27 cellular contexts compared by ENCODE assay signal in genomic region chr6:101443315-101443714, GRCh38.
DNase-seq lines count a peak whose midpoint lies in the region; ATAC-seq, FAIRE-seq and TF ChIP-seq lines count a peak whose summit lies in the region.
"Had no signal": no experiment of that assay in that cellular context is flagged by ENCODE, and none has a peak within 500 bp of the region (broad histone marks: within the 10 kb centered on the region; RNA-seq: fewer than 3 reads in every experiment).

No MANE protein-coding gene starts in this region.

- no peak overlapping the region for H3K4me3 ChIP-seq in epithelial cell of esophagus (ENCODE audit: low read length)
- H3K4me3 ChIP-seq: BLaER1 had no signal

- DNase-seq in HPDE6-E6E7 (ENCODE audit: extremely low spot score) (peak; percentile 35), RWPE1 (ENCODE audit: low spot score) (peak; percentile 36), epithelial cell of esophagus (ENCODE audit: low read depth) (peak; percentile 66), GF-D8 (lab: John Stamatoyannopoulos, UW) (no peak)
- DNase-seq: 8988T; ACHN; BE2C; C1 segment of cervical spinal cord; CD4-positive, alpha-beta memory T cell; CD4-positive, CD25-positive, alpha-beta regulatory T cell; CD8-positive, alpha-beta memory T cell; COR-L47; DMS 273 treated with DMSO at 0.1 percent for 48 hours; DMS153; DMS53; DMS79; DND-41; EL; GDM1 had no signal

- no peak for TF ChIP-seq CTCF in RWPE1 (conservative IDR thresholded peaks at IDR 0.05; ENCODE audit: low read depth)
- no peak for TF ChIP-seq CTCF in epithelial cell of esophagus (IDR thresholded peaks at IDR 0.05; ENCODE audit: insufficient read depth, low read depth, low read length, missing control alignments)

- POLR2A ChIA-PET in RWPE1 (lab: Yijun Ruan, JAX; ENCODE audit: low non-redundant PET): no interaction called here

- CTCF ChIA-PET in RWPE1 (lab: Yijun Ruan, JAX): no interaction called here

- H3K27ac ChIP-seq in RWPE1: no peak overlapping the region
- H3K27ac ChIP-seq: BLaER1 had no signal

- ATAC-seq in GM18502 (IDR thresholded peaks at IDR 0.05; ENCODE audit: poor library complexity, unreplicated experiment) (no peak), HG03457 (IDR thresholded peaks at IDR 0.05; ENCODE audit: unreplicated experiment) (no peak), HG03025 (IDR thresholded peaks at IDR 0.05; ENCODE audit: low FRiP score, unreplicated experiment) (no peak)

- FAIRE-seq in islet of Langerhans (lab: Jason Lieb, UNC): peak; percentile 71
- FAIRE-seq: A204.1, GM12891, GM18507 had no signal
